In genomic region chr19:41376241-41376997, GRCh38 we compare ENCODE assay signal across 1 cellular context.
TF ChIP-seq lines count a peak whose summit lies in the region.

Gene TMEM91, plus strand, starts transcription at chr19:41376533. Its CDS starts 1,777 bp downstream, at chr19:41378310.

TF ChIP-seq in HepG2, 621 proteins besides CTCF, POLR2A, EP300 and RAD21 (continued from another document and continues in another):
- TF ChIP-seq ZNF18 (CRISPR knock-in tag; IDR thresholded peaks at IDR 0.05; ENCODE audit: insufficient replicate concordance): no peak
- no peak for TF ChIP-seq ZFP90 (CRISPR knock-in tag; IDR thresholded peaks at IDR 0.05; ENCODE audit: borderline replicate concordance)
- TF ChIP-seq ZBTB42 (CRISPR knock-in tag; IDR thresholded peaks at IDR 0.05): no peak
- TF ChIP-seq MTF1 (CRISPR knock-in tag; IDR thresholded peaks at IDR 0.05): no peak
- 0 out of 2 replicates have a peak, but pooled peaks have one; percentile 25 for TF ChIP-seq ATF7-NPFF (CRISPR knock-in tag; IDR thresholded peaks at IDR 0.05; ENCODE audit: low read depth)
- no peak for TF ChIP-seq CCAR2 (optimal IDR thresholded peaks at IDR 0.05; ENCODE audit: low read depth, low read length)
- TF ChIP-seq CBFB (CRISPR knock-in tag; IDR thresholded peaks at IDR 0.05): no peak
- TF ChIP-seq SALL1 (CRISPR knock-in tag; IDR thresholded peaks at IDR 0.05): peak; percentile 34; the same call in 1 of the 2 replicates
- TF ChIP-seq ZBTB20 (CRISPR knock-in tag; IDR thresholded peaks at IDR 0.05; ENCODE audit: borderline replicate concordance, low read depth): no peak
- no peak for TF ChIP-seq KMT2A (CRISPR knock-in tag; IDR thresholded peaks at IDR 0.05)
- no peak for TF ChIP-seq FIP1L1 (IDR thresholded peaks at IDR 0.05; ENCODE audit: borderline replicate concordance, insufficient read depth, low read depth, low read length)
- TF ChIP-seq SPEN (CRISPR knock-in tag; IDR thresholded peaks at IDR 0.05; ENCODE audit: low read depth): 0 out of 2 replicates have a peak, but pooled peaks have one; percentile 39
- peak; percentile 66 for TF ChIP-seq SRSF1 (optimal IDR thresholded peaks at IDR 0.05; ENCODE audit: low read depth, low read length)
- TF ChIP-seq PAXIP1 (CRISPR knock-in tag; conservative IDR thresholded peaks at IDR 0.05): peak; percentile 8; the same call in 1 of the 2 replicates
- TF ChIP-seq NFIC (IDR thresholded peaks at IDR 0.05; ENCODE audit: low read length): no peak
- 0 out of 2 replicates have a peak, but pooled peaks have one; percentile 30 for TF ChIP-seq RBFOX2 (IDR thresholded peaks at IDR 0.05; ENCODE audit: low read depth, low read length)
- TF ChIP-seq, protein P1, sequence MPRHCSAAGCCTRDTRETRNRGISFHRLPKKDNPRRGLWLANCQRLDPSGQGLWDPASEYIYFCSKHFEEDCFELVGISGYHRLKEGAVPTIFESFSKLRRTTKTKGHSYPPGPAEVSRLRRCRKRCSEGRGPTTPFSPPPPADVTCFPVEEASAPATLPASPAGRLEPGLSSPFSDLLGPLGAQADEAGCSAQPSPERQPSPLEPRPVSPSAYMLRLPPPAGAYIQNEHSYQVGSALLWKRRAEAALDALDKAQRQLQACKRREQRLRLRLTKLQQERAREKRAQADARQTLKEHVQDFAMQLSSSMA (CRISPR knock-in tag; IDR thresholded peaks at IDR 0.05): no peak
- TF ChIP-seq HDAC6 (IDR thresholded peaks at IDR 0.05; ENCODE audit: low read depth, low read length): no peak
- TF ChIP-seq TSC22D2 (CRISPR knock-in tag; IDR thresholded peaks at IDR 0.05; ENCODE audit: borderline replicate concordance): no peak
- TF ChIP-seq RBAK (CRISPR knock-in tag; IDR thresholded peaks at IDR 0.05): no peak
- no peak for TF ChIP-seq MZF1 (CRISPR knock-in tag; IDR thresholded peaks at IDR 0.05; ENCODE audit: borderline replicate concordance)
- TF ChIP-seq ZNF382 (CRISPR knock-in tag; IDR thresholded peaks at IDR 0.05; ENCODE audit: borderline replicate concordance): no peak
- peak; percentile 37; the same call in 1 of the 2 replicates for TF ChIP-seq AHDC1 (CRISPR knock-in tag; IDR thresholded peaks at IDR 0.05; ENCODE audit: borderline replicate concordance)
- TF ChIP-seq MAZ (IDR thresholded peaks at IDR 0.05; ENCODE audit: borderline replicate concordance, low read depth, low read length): no peak
- peak; percentile 61 for TF ChIP-seq MAZ (CRISPR knock-in tag; IDR thresholded peaks at IDR 0.05; ENCODE audit: low read depth)
- TF ChIP-seq ZSCAN31 (CRISPR knock-in tag; IDR thresholded peaks at IDR 0.05; ENCODE audit: low read depth): 0 out of 2 replicates have a peak, but pooled peaks have one; percentile 29
- no peak for TF ChIP-seq RCOR2 (CRISPR knock-in tag; IDR thresholded peaks at IDR 0.05)
- TF ChIP-seq ZNF24 (IDR thresholded peaks at IDR 0.05): no peak
- TF ChIP-seq ZNF724P (CRISPR knock-in tag; IDR thresholded peaks at IDR 0.05; ENCODE audit: borderline replicate concordance): 0 out of 2 replicates have a peak, but pooled peaks have one; percentile 42
- TF ChIP-seq ZNF207 (IDR thresholded peaks at IDR 0.05; ENCODE audit: borderline replicate concordance): no peak
- 0 out of 3 replicates have a peak, but pooled peaks have one; percentile 8 for TF ChIP-seq MXI1 (IDR thresholded peaks at IDR 0.05; ENCODE audit: borderline replicate concordance, low read depth, low read length)
- no peak for TF ChIP-seq TOE1 (CRISPR knock-in tag; IDR thresholded peaks at IDR 0.05)
- no peak for TF ChIP-seq HMG20A (CRISPR knock-in tag; IDR thresholded peaks at IDR 0.05; ENCODE audit: borderline replicate concordance)
- TF ChIP-seq ZNF639 (CRISPR knock-in tag; conservative IDR thresholded peaks at IDR 0.05): no peak
- peak; percentile 61 for TF ChIP-seq SP5 (CRISPR knock-in tag; IDR thresholded peaks at IDR 0.05; ENCODE audit: borderline replicate concordance, low read depth)
- peak; percentile 51 for TF ChIP-seq HOXA3 (CRISPR knock-in tag; IDR thresholded peaks at IDR 0.05)
- TF ChIP-seq MTA1 (CRISPR knock-in tag; IDR thresholded peaks at IDR 0.05; ENCODE audit: borderline replicate concordance): peak; percentile 15; the same call in 1 of the 2 replicates
- TF ChIP-seq JUND (CRISPR knock-in tag; IDR thresholded peaks at IDR 0.05): peak; percentile 23; the same call in 1 of the 2 replicates
- TF ChIP-seq ZNF280D (CRISPR knock-in tag; IDR thresholded peaks at IDR 0.05): peak; percentile 23; the same call in 1 of the 2 replicates
- TF ChIP-seq ELF3 (CRISPR knock-in tag; IDR thresholded peaks at IDR 0.05): peak; percentile 43; the same call in 1 of the 2 replicates
- peak; percentile 30; the same call in 1 of the 2 replicates for TF ChIP-seq NPAS2 (CRISPR knock-in tag; IDR thresholded peaks at IDR 0.05; ENCODE audit: borderline replicate concordance)
- no peak for TF ChIP-seq ZNF329 (CRISPR knock-in tag; IDR thresholded peaks at IDR 0.05; ENCODE audit: low read depth)
- no peak for TF ChIP-seq PCBP1 (IDR thresholded peaks at IDR 0.05; ENCODE audit: borderline replicate concordance, low read depth, low read length)
- TF ChIP-seq AGO1 (IDR thresholded peaks at IDR 0.05; ENCODE audit: low read depth, low read length, poor library complexity, severe bottlenecking): peak; percentile 89
- TF ChIP-seq THYN1 (CRISPR knock-in tag; IDR thresholded peaks at IDR 0.05; ENCODE audit: borderline replicate concordance, low read depth): no peak
- no peak for TF ChIP-seq IRF2 (CRISPR knock-in tag; IDR thresholded peaks at IDR 0.05)
- TF ChIP-seq, protein P2, sequence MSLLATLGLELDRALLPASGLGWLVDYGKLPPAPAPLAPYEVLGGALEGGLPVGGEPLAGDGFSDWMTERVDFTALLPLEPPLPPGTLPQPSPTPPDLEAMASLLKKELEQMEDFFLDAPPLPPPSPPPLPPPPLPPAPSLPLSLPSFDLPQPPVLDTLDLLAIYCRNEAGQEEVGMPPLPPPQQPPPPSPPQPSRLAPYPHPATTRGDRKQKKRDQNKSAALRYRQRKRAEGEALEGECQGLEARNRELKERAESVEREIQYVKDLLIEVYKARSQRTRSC (CRISPR knock-in tag; IDR thresholded peaks at IDR 0.05; ENCODE audit: low read depth): no peak
- no peak for TF ChIP-seq RAD51 (IDR thresholded peaks at IDR 0.05; ENCODE audit: borderline replicate concordance)
- no peak for TF ChIP-seq ZSCAN20 (CRISPR knock-in tag; IDR thresholded peaks at IDR 0.05; ENCODE audit: borderline replicate concordance)
